ENCODE assay signal across 17 cellular contexts in genomic region chr6:14618759-14619418, GRCh38.
DNase-seq lines count a peak whose midpoint lies in the region; ATAC-seq, FAIRE-seq and TF ChIP-seq lines count a peak whose summit lies in the region.
"Had no signal": no experiment of that assay in that cellular context is flagged by ENCODE, and none has a peak within 500 bp of the region (broad histone marks: within the 10 kb centered on the region; RNA-seq: fewer than 3 reads in every experiment).

No MANE protein-coding gene starts in this region.

- H4K20me1 ChIP-seq in Loucy (ENCODE audit: insufficient read depth, low read length, poor library complexity, severe bottlenecking) (no peaks in the 10 kb centered on the region), astrocyte (ENCODE audit: insufficient read depth, low read length) (no peaks in the 10 kb centered on the region)
- H4K20me1 ChIP-seq: BLaER1 had no signal

- H3F3A ChIP-seq in Loucy (ENCODE audit: low read depth), result peaks cover 10% of the 10 kb centered on the region

- H3K27ac ChIP-seq in astrocyte (ENCODE audit: low read depth, low read length) (no peak overlapping the region), uterus (no peak overlapping the region)
- H3K27ac ChIP-seq: BLaER1, GM23248 had no signal

- H3K4me3 Mint-ChIP-seq in astrocyte (ENCODE audit: unreplicated experiment), result no peak overlapping the region
- H3K4me3 Mint-ChIP-seq: CD14-positive monocyte; CD4-positive, alpha-beta memory T cell had no signal

- H3K36me3 Mint-ChIP-seq in astrocyte (ENCODE audit: low read depth, unreplicated experiment), result no peaks in the 10 kb centered on the region
- H3K36me3 Mint-ChIP-seq: CD4-positive, alpha-beta memory T cell had no signal

- FAIRE-seq in astrocyte (lab: Jason Lieb, UNC), result no peak
- FAIRE-seq: GM12878 had no signal

- no peaks in the 10 kb centered on the region; the same call in 1 of the 2 replicates for H3K9me2 ChIP-seq in Loucy (replicated peaks; ENCODE audit: low read depth, low read length)

- H3K79me2 ChIP-seq in Loucy (ENCODE audit: insufficient read depth, low read length) (no peaks in the 10 kb centered on the region), astrocyte (ENCODE audit: insufficient read depth, low read length) (no peaks in the 10 kb centered on the region)

- DNase-seq in NCI-H1694 treated with DMSO at 0.1 percent for 48 hours (lab: John Stamatoyannopoulos, UW) (peak; percentile 9), NCI-H1694 (lab: John Stamatoyannopoulos, UW) (no peak), astrocyte (ENCODE audit: low read depth) (no peak), uterus (no peak), cardiac septum (ENCODE audit: low spot score) (no peak)
- DNase-seq: 8988T; CD4-positive, alpha-beta memory T cell; DMS53; DND-41; EL; GM23248 had no signal

- H3K27me3 ChIP-seq in Loucy (ENCODE audit: insufficient read depth, low read length, poor library complexity, severe bottlenecking) (no peaks in the 10 kb centered on the region), astrocyte (ENCODE audit: insufficient read depth, low read length) (peaks cover 2% of the 10 kb centered on the region), uterus (no peaks in the 10 kb centered on the region)
- H3K27me3 ChIP-seq: BLaER1 had no signal

- H3K4me3 ChIP-seq in Loucy (ENCODE audit: low read length, poor library complexity, severe bottlenecking) (no peak overlapping the region), astrocyte (ENCODE audit: insufficient read depth, low read depth, low read length) (no peak overlapping the region), uterus (no peak overlapping the region)
- H3K4me3 ChIP-seq: BLaER1, GM12878, GM23248, HAP-1 had no signal

- intact Hi-C loops in uterus (cut with DNase I; ENCODE audit: low total_unique reads), result no loop called here
- intact Hi-C loops in cardiac septum (cut with DNase I), result no loop called here

- no peak overlapping the region for H3K4me2 ChIP-seq in Loucy (ENCODE audit: low read depth, low read length, poor library complexity, severe bottlenecking)
- H3K4me2 ChIP-seq in astrocyte (ENCODE audit: low read length), result no peak overlapping the region
- H3K4me2 ChIP-seq: BLaER1 had no signal

- H3K9me3 ChIP-seq in Loucy (ENCODE audit: insufficient read depth, low read depth, low read length) (peaks cover 8% of the 10 kb centered on the region), astrocyte (ENCODE audit: insufficient read depth, low read depth, low read length) (peaks cover 4% of the 10 kb centered on the region), uterus (no peaks in the 10 kb centered on the region)
- H3K9me3 ChIP-seq: HAP-1 had no signal

- H3K4me1 ChIP-seq in Loucy (ENCODE audit: insufficient read depth, low read length, poor library complexity, severe bottlenecking) (peaks cover 80% of the 10 kb centered on the region), astrocyte (ENCODE audit: insufficient read depth, low read length) (no peaks in the 10 kb centered on the region), uterus (no peaks in the 10 kb centered on the region)
- H3K4me1 ChIP-seq: HAP-1 had no signal

- peaks cover 10% of the 10 kb centered on the region for H3K27me3 Mint-ChIP-seq in astrocyte (ENCODE audit: low read depth, unreplicated experiment)

- TF ChIP-seq CTCF in Loucy (conservative IDR thresholded peaks at IDR 0.05; ENCODE audit: low read length) (no peak), astrocyte (IDR thresholded peaks at IDR 0.05; ENCODE audit: insufficient read depth, low read depth, low read length) (no peak), uterus (IDR thresholded peaks at IDR 0.05) (no peak)

- H3K9me3 Mint-ChIP-seq in astrocyte (ENCODE audit: unreplicated experiment), result peaks cover 7% of the 10 kb centered on the region

- H3K27ac Mint-ChIP-seq in astrocyte (ENCODE audit: unreplicated experiment), result peak overlapping the region; percentile 68
- H3K27ac Mint-ChIP-seq: CD4-positive, alpha-beta memory T cell had no signal

- H3K36me3 ChIP-seq in Loucy (ENCODE audit: insufficient read depth, low read length) (no peaks in the 10 kb centered on the region), astrocyte (ENCODE audit: insufficient read depth, low read length) (no peaks in the 10 kb centered on the region), uterus (no peaks in the 10 kb centered on the region)
- H3K36me3 ChIP-seq: BLaER1, HAP-1 had no signal

- no peak for TF ChIP-seq POLR2A in uterus (IDR thresholded peaks at IDR 0.05)

- ATAC-seq in GM19035 (IDR thresholded peaks at IDR 0.05; ENCODE audit: unreplicated experiment), result no peak
- ATAC-seq: GM12878 had no signal

- H3K4me1 Mint-ChIP-seq in astrocyte (ENCODE audit: low read depth, unreplicated experiment), result peaks cover 4% of the 10 kb centered on the region

- H2AFZ ChIP-seq in Loucy (ENCODE audit: low read length) (no peak overlapping the region), astrocyte (ENCODE audit: low read depth, low read length) (no peak overlapping the region)
- H2AFZ ChIP-seq: GM23248 had no signal

- H3K9ac ChIP-seq in Loucy (ENCODE audit: low read depth, low read length, poor library complexity, severe bottlenecking), result peak overlapping the region; percentile 3
- no peak overlapping the region for H3K9ac ChIP-seq in astrocyte (ENCODE audit: low read length)
- H3K9ac ChIP-seq: BLaER1, GM23248 had no signal
